Comparison of ENCODE assay signal across 11 cellular contexts in the genomic region with DNA sequence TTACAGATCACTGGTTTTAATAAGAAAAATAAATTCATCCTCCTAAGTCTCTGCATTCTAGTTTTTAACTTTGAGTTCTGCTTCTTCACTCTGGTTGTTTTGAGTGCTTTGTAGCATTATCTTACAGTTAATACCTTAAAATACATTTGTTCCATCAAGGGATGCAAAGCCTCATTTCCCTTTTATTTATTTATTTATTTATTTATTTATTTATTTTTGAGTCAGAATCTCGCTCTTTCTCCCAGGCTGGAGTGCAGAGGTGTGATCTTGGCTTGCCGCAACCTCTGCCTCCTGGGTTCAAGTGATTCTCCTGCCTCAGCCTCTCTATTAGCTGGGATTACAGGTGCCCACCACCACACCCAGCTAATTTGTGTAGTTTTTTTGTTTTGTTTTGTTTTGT.
"Had no signal": no experiment of that assay in that cellular context is flagged by ENCODE, and none has a peak within 500 bp of the region (broad histone marks: within the 10 kb centered on the region; RNA-seq: fewer than 3 reads in every experiment).

No MANE protein-coding gene starts in this region.

- ATAC-seq: GM23338, HCT116 had no signal

- H3K9me3 ChIP-seq: HAP-1 had no signal

- H3K27ac ChIP-seq: GM23248 had no signal

- H3K36me3 ChIP-seq: HAP-1 had no signal

- FAIRE-seq: H1, H54 had no signal

- H3K4me1 ChIP-seq: HAP-1 had no signal

- H3K4me2 ChIP-seq: GM23338 had no signal

- H3K4me3 ChIP-seq: GM23248, GM23338, HAP-1 had no signal

- DNase-seq: GM23248, GOT3, H7, H9, HCEC 1CT, HFFc6 had no signal
